31 cellular contexts compared by ENCODE assay signal in genomic region chr1:47584249-47584648, GRCh38.
DNase-seq lines count a peak whose midpoint lies in the region; ATAC-seq and TF ChIP-seq lines count a peak whose summit lies in the region.
"Had no signal": no experiment of that assay in that cellular context is flagged by ENCODE, and none has a peak within 500 bp of the region (broad histone marks: within the 10 kb centered on the region; RNA-seq: fewer than 3 reads in every experiment).

No MANE protein-coding gene starts in this region.

- no peak overlapping the region for H3K27ac ChIP-seq in colonic mucosa
- no peak overlapping the region for H3K27ac ChIP-seq in CD4-positive, alpha-beta memory T cell (ENCODE audit: low read depth, low read length)
- H3K27ac ChIP-seq: brain microvascular endothelial cell, epithelial cell of prostate, left ventricle myocardium inferior, neutrophil, PC-9, prostate gland had no signal

- H3K4me3 Mint-ChIP-seq in type B pancreatic cell: no peak overlapping the region
- H3K4me3 Mint-ChIP-seq in CD4-positive, alpha-beta memory T cell: no peak overlapping the region
- H3K4me3 Mint-ChIP-seq: activated naive CD4-positive, alpha-beta T cell treated with anti-CD3 and anti-CD28 coated beads, Interleukin-2, amount 10 ng/mL, durations not matched to agents 7 days and 5 days; activated T-helper 17 cell treated with anti-CD3 and anti-CD28 coated beads, Interleukin-2, amount 50 U/mL, for 72 hours; immature natural killer cell; naive thymus-derived CD4-positive, alpha-beta T cell; stimulated activated effector memory CD8-positive, alpha-beta T cell treated with anti-CD3 and anti-CD28 coated beads, Interleukin-12 subunit alpha, Interleukin-12 subunit beta, amount 100 ng/mL, for 72 hours had no signal

- POLR2A ChIA-PET in CD4-positive, alpha-beta memory T cell (lab: Charles Lee; ENCODE audit: partially characterized antibody): no interaction called here

- H3K27ac Mint-ChIP-seq in type B pancreatic cell: no peak overlapping the region
- no peak overlapping the region for H3K27ac Mint-ChIP-seq in CD4-positive, alpha-beta memory T cell
- H3K27ac Mint-ChIP-seq in activated naive CD4-positive, alpha-beta T cell treated with anti-CD3 and anti-CD28 coated beads, Interleukin-2, amount 50 U/mL, for 72 hours: no peak overlapping the region
- H3K27ac Mint-ChIP-seq: activated naive CD4-positive, alpha-beta T cell treated with anti-CD3 and anti-CD28 coated beads, Interleukin-2, amount 10 ng/mL, durations not matched to agents 7 days and 5 days; activated T-helper 17 cell treated with anti-CD3 and anti-CD28 coated beads, Interleukin-2, amount 50 U/mL, for 72 hours; naive thymus-derived CD4-positive, alpha-beta T cell; stimulated activated effector memory CD8-positive, alpha-beta T cell treated with anti-CD3 and anti-CD28 coated beads, Interleukin-12 subunit alpha, Interleukin-12 subunit beta, amount 100 ng/mL, for 72 hours had no signal

- no peak for ATAC-seq in activated naive CD4-positive, alpha-beta T cell treated with anti-CD3 and anti-CD28 coated beads, Interleukin-2, amount 50 U/mL, for 72 hours
- ATAC-seq: activated T-helper 17 cell treated with anti-CD3 and anti-CD28 coated beads, Interleukin-2, amount 50 U/mL, for 72 hours; naive thymus-derived CD4-positive, alpha-beta T cell; stimulated activated effector memory CD8-positive, alpha-beta T cell treated with anti-CD3 and anti-CD28 coated beads, Interleukin-12 subunit alpha, Interleukin-12 subunit beta, amount 100 ng/mL, for 72 hours had no signal

- no peaks in the 10 kb centered on the region for H3K27me3 ChIP-seq in colonic mucosa
- H3K27me3 ChIP-seq in CD4-positive, alpha-beta memory T cell (ENCODE audit: insufficient read depth, low read length): no peaks in the 10 kb centered on the region
- H3K27me3 ChIP-seq: brain microvascular endothelial cell had no signal

- intact Hi-C loops in colonic mucosa (cut with DNase I): no loop called here
- intact Hi-C loops in CD4-positive, alpha-beta memory T cell (cut with micrococcal nuclease): no loop called here

- H3K27me3 Mint-ChIP-seq in type B pancreatic cell: peaks cover 29% of the 10 kb centered on the region
- H3K27me3 Mint-ChIP-seq in CD4-positive, alpha-beta memory T cell: peaks cover 15 to 32% of the 10 kb centered on the region in 2 donors

- H3K9ac ChIP-seq in colonic mucosa (ENCODE audit: low read depth in 2 of 2, low read length in 2 of 2): no peak overlapping the region

- peaks cover 17% of the 10 kb centered on the region for H3K4me1 Mint-ChIP-seq in type B pancreatic cell (ENCODE audit: unreplicated experiment)
- H3K4me1 Mint-ChIP-seq in CD4-positive, alpha-beta memory T cell: no peaks in the 10 kb centered on the region
- H3K4me1 Mint-ChIP-seq: activated naive CD4-positive, alpha-beta T cell treated with anti-CD3 and anti-CD28 coated beads, Interleukin-2, amount 10 ng/mL, durations not matched to agents 7 days and 5 days; activated T-helper 17 cell treated with anti-CD3 and anti-CD28 coated beads, Interleukin-2, amount 50 U/mL, for 72 hours; naive thymus-derived CD4-positive, alpha-beta T cell had no signal

- no peaks in the 10 kb centered on the region for H3K36me3 Mint-ChIP-seq in type B pancreatic cell
- H3K36me3 Mint-ChIP-seq in CD4-positive, alpha-beta memory T cell: no peaks in the 10 kb centered on the region
- no peaks in the 10 kb centered on the region for H3K36me3 Mint-ChIP-seq in activated naive CD4-positive, alpha-beta T cell treated with anti-CD3 and anti-CD28 coated beads, Interleukin-2, amount 50 U/mL, for 72 hours
- H3K36me3 Mint-ChIP-seq: activated naive CD4-positive, alpha-beta T cell treated with anti-CD3 and anti-CD28 coated beads, Interleukin-2, amount 10 ng/mL, durations not matched to agents 7 days and 5 days; immature natural killer cell; naive thymus-derived CD4-positive, alpha-beta T cell; stimulated activated effector memory CD8-positive, alpha-beta T cell treated with anti-CD3 and anti-CD28 coated beads, Interleukin-12 subunit alpha, Interleukin-12 subunit beta, amount 100 ng/mL, for 72 hours had no signal

- no peaks in the 10 kb centered on the region for H3K9me3 Mint-ChIP-seq in type B pancreatic cell
- no peaks in the 10 kb centered on the region for H3K9me3 Mint-ChIP-seq in CD4-positive, alpha-beta memory T cell
- no peaks in the 10 kb centered on the region for H3K9me3 Mint-ChIP-seq in activated naive CD4-positive, alpha-beta T cell treated with anti-CD3 and anti-CD28 coated beads, Interleukin-2, amount 50 U/mL, for 72 hours
- H3K9me3 Mint-ChIP-seq: activated naive CD4-positive, alpha-beta T cell treated with anti-CD3 and anti-CD28 coated beads, Interleukin-2, amount 10 ng/mL, durations not matched to agents 7 days and 5 days; activated T-helper 17 cell treated with anti-CD3 and anti-CD28 coated beads, Interleukin-2, amount 50 U/mL, for 72 hours; immature natural killer cell; naive thymus-derived CD4-positive, alpha-beta T cell; stimulated activated effector memory CD8-positive, alpha-beta T cell treated with anti-CD3 and anti-CD28 coated beads, Interleukin-12 subunit alpha, Interleukin-12 subunit beta, amount 100 ng/mL, for 72 hours had no signal

- no peaks in the 10 kb centered on the region for H3K36me3 ChIP-seq in colonic mucosa
- no peaks in the 10 kb centered on the region for H3K36me3 ChIP-seq in CD4-positive, alpha-beta memory T cell (ENCODE audit: insufficient read depth, low read length)
- H3K36me3 ChIP-seq: BE2C, brain microvascular endothelial cell, left ventricle myocardium inferior, neutrophil, prostate gland had no signal

- H3K4me3 ChIP-seq in colonic mucosa: no peak overlapping the region
- no peak overlapping the region for H3K4me3 ChIP-seq in CD4-positive, alpha-beta memory T cell (ENCODE audit: low read length in 2 of 2)
- H3K4me3 ChIP-seq: left ventricle myocardium inferior, PC-9, prostate gland had no signal

- CTCF ChIA-PET in CD4-positive, alpha-beta memory T cell (lab: Charles Lee; ENCODE audit: partially characterized antibody): no interaction called here

- DNase-seq in D341Med (ENCODE audit: low spot score) (peak; percentile 5), colonic mucosa (peak; percentile 20), medulla oblongata (ENCODE audit: extremely low spot score) (peak; percentile 30), type B pancreatic cell (ENCODE audit: extremely low spot score, unreplicated experiment) (peak; percentile 36), NCI-H524 (lab: John Stamatoyannopoulos, UW) (no peak)
- no peak for DNase-seq in CD4-positive, alpha-beta memory T cell
- DNase-seq in activated naive CD4-positive, alpha-beta T cell treated with anti-CD3 and anti-CD28 coated beads, Interleukin-2, amount 50 U/mL, for 72 hours (ENCODE audit: low spot score in 2 of 2): no peak
- DNase-seq: ACHN; activated CD4-positive, alpha-beta T cell treated with anti-CD3 and anti-CD28 coated beads, Interleukin-2, amount 50 U/mL, for 48 hours; activated CD4-positive, CD25-positive, alpha-beta regulatory T cell treated with anti-CD3 and anti-CD28 coated beads, Interleukin-2, amount 50 U/mL, for 72 hours; activated naive CD4-positive, alpha-beta T cell treated with anti-CD3 and anti-CD28 coated beads, Interleukin-2, amount 10 ng/mL, durations not matched to agents 7 days and 5 days; BE2C; brain microvascular endothelial cell; DMS79 treated with DMSO at 0.1 percent for 48 hours; GDM1; immature natural killer cell; Kasumi-1; left ventricle myocardium inferior; NCI-H1436; NCI-H2081 treated with DMSO at 0.1 percent for 48 hours; NCI-H2227 treated with DMSO at 0.1 percent for 48 hours; NCI-H526 treated with DMSO at 0.1 percent for 48 hours; PC-9; SHP77 treated with DMSO at 0.1 percent for 48 hours; stimulated activated CD4-positive, alpha-beta T cell treated with anti-CD3 and anti-CD28 coated beads, Interleukin-15, amount 100 ng/mL, for 24 hours had no signal

- TF ChIP-seq CTCF in colonic mucosa (IDR thresholded peaks at IDR 0.05): no peak
- no peak for TF ChIP-seq CTCF in type B pancreatic cell (conservative IDR thresholded peaks at IDR 0.05)

- H3K9me3 ChIP-seq in colonic mucosa: no peaks in the 10 kb centered on the region
- H3K9me3 ChIP-seq in CD4-positive, alpha-beta memory T cell (ENCODE audit: control insufficient read depth in 1 of 2, low read length in 2 of 2): no peaks in the 10 kb centered on the region
- H3K9me3 ChIP-seq: BE2C, left ventricle myocardium inferior, neutrophil, prostate gland had no signal

- H3K4me1 ChIP-seq in colonic mucosa: no peaks in the 10 kb centered on the region
- H3K4me1 ChIP-seq in CD4-positive, alpha-beta memory T cell (ENCODE audit: insufficient read depth, low read length): no peaks in the 10 kb centered on the region
- H3K4me1 ChIP-seq: BE2C, prostate gland had no signal

Comparison
In these comparisons a context has a peak if more than half of its experiments do, and no peak if none do; other contexts are left out.
1. DNase-seq: peak in D341Med (single experiment), colonic mucosa (single experiment), medulla oblongata (single experiment) and type B pancreatic cell (single experiment); none in CD4-positive, alpha-beta memory T cell (0 of 5), NCI-H524 (0 of 2) and activated naive CD4-positive, alpha-beta T cell treated with anti-CD3 and anti-CD28 coated beads, Interleukin-2, amount 50 U/mL, for 72 hours (0 of 2).